4 cellular contexts compared by ENCODE assay signal in the genomic region with DNA sequence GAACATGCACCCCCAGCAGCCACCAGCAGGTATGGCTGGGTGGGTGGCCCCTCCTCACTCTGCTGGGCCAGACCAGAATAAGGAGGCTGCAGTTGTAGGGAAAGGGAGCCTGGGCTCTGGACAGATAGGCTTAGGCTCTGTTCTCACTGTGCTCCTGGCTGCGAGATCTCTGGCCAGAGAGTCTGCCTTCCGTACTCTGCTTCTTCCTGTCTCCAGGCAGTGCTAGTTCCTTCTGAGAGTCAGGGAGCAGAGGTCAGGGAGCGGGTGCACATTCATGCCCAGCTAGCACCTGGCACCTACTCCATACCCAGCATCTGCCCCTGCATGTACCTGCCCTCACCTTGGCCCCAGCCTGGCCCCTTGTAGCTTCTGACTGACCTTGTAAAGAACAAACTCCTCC. TPM values are rescaled to one million over a fixed set of nuclear protein-coding genes. Genes with fewer than 3 reads are reported as not detected.
"Had no signal": no experiment of that assay in that cellular context is flagged by ENCODE, and none has a peak within 500 bp of the region (broad histone marks: within the 10 kb centered on the region; RNA-seq: fewer than 3 reads in every experiment).

No MANE protein-coding gene starts in this region.

RNA-seq across cellular contexts. Expression of a gene that starts 28.0 kb away (rescaled TPM):
- total RNA-seq: activated naive CD8-positive, alpha-beta T cell treated with anti-CD3 and anti-CD28 coated beads for 36 hours; frontal cortex; left ventricle myocardium superior had no signal
- polyA plus RNA-seq: mammary epithelial cell had no signal
